In the genomic region with DNA sequence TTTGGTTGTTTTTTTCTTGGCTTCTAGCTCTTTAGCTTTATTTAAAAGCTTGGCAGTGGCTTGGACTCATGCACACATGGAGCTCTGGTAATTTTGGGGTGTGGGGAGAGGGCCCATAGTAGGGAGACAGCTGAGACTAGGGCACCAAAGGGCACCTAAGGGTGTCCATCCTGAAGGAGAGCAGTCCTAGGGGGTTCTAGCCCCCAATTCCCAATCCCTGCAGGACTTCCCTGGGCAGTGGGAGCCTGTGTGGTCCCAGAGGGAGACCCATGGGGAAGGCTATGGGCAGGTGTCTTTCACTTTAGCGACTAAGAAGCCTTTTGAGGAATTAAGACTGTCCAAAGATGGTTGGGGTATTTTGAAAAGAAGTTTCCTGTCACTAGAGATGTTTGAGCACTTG, we compare ENCODE assay signal across 25 cellular contexts. TPM values are rescaled to one million over a fixed set of nuclear protein-coding genes. Genes with fewer than 3 reads are reported as not detected.
DNase-seq lines count a peak whose midpoint lies in the region; ATAC-seq and TF ChIP-seq lines count a peak whose summit lies in the region.
"Had no signal": no experiment of that assay in that cellular context is flagged by ENCODE, and none has a peak within 500 bp of the region (broad histone marks: within the 10 kb centered on the region; RNA-seq: fewer than 3 reads in every experiment).

No MANE protein-coding gene starts in this region.

- H3K4me3 Mint-ChIP-seq in endodermal cell: no peak overlapping the region
- H3K4me3 Mint-ChIP-seq: activated T-cell treated with anti-CD3 and anti-CD28 coated beads, Interleukin-2, amount 50 U/mL, for 72 hours; brain; HFFc6; stimulated activated naive CD8-positive, alpha-beta T cell treated with anti-CD3 and anti-CD28 coated beads, Interleukin-15, amount 100 ng/mL, for 72 hours had no signal

- ATAC-seq in upper lobe of left lung (ENCODE audit: low FRiP score in 2 of 2) (no peak), HG03442 (IDR thresholded peaks at IDR 0.05; ENCODE audit: unreplicated experiment) (no peak)
- ATAC-seq: activated CD4-positive, CD25-positive, alpha-beta regulatory T cell treated with anti-CD3 and anti-CD28 coated beads, Interleukin-2, amount 50 U/mL, for 24 hours; activated T-cell treated with anti-CD3 and anti-CD28 coated beads, Interleukin-2, amount 50 U/mL, for 72 hours; SK-N-SH treated with all-trans-retinoic acid at 6 μM for 48 hours; stimulated activated naive CD8-positive, alpha-beta T cell treated with anti-CD3 and anti-CD28 coated beads, Interleukin-15, amount 100 ng/mL, for 72 hours had no signal

- peak overlapping the region in 1 of 4 donors; percentile 23 for H3K4me3 ChIP-seq in adrenal gland
- no peak overlapping the region for H3K4me3 ChIP-seq in endodermal cell (ENCODE audit: low read length)
- no peak overlapping the region for H3K4me3 ChIP-seq in prostate gland
- H3K4me3 ChIP-seq in upper lobe of left lung: peak overlapping the region in 2 of 4 donors; percentile 5 to 51

- intact Hi-C loops in adrenal gland (cut with DNase I) (no loop called here), prostate gland (cut with DNase I) (no loop called here)

- WGBS in adrenal gland, 4 donors: 67 to 78% (median 73%) methylated on average over 1 of the region's 1 CpG
- WGBS in endodermal cell (ENCODE audit: insufficient coverage in 1 of 2, insufficient read length in 1 of 2), 2 experiments: 80 to 96% methylated on average over 1 of the region's 1 CpG
- WGBS in prostate gland: 100% methylated on average over 1 of the region's 1 CpG
- 70 to 72% methylated on average over 1 of the region's 1 CpG for WGBS in upper lobe of left lung, 2 donors

- H3K4me1 ChIP-seq in adrenal gland (replicated peaks in 1 of 2): peaks cover 0 to 4% of the 10 kb centered on the region in 2 donors
- H3K4me1 ChIP-seq in endodermal cell (ENCODE audit: control insufficient read depth, insufficient read depth, low read length): peaks cover 4% of the 10 kb centered on the region
- H3K4me1 ChIP-seq in prostate gland (replicated peaks): peaks cover 2% of the 10 kb centered on the region
- peaks cover 47 to 77% (median 59%) of the 10 kb centered on the region in 4 donors for H3K4me1 ChIP-seq in upper lobe of left lung

- peak overlapping the region in 4 of 5 donors; percentile 36 to 93 (median 66) for H3K27ac ChIP-seq in adrenal gland
- H3K27ac ChIP-seq in endodermal cell (ENCODE audit: low read depth, low read length): no peak overlapping the region
- H3K27ac ChIP-seq in prostate gland: peak overlapping the region; percentile 63 to 72
- H3K27ac ChIP-seq in upper lobe of left lung: peak overlapping the region; percentile 89 to 95 (median 91)

- TF ChIP-seq CTCF in adrenal gland (IDR thresholded peaks at IDR 0.05) (no peak), endodermal cell (conservative IDR thresholded peaks at IDR 0.05) (no peak), prostate gland (IDR thresholded peaks at IDR 0.05) (no peak), upper lobe of left lung (IDR thresholded peaks at IDR 0.05) (no peak)

- H3K36me3 Mint-ChIP-seq in endodermal cell (ENCODE audit: low read depth): no peaks in the 10 kb centered on the region
- H3K36me3 Mint-ChIP-seq: brain had no signal

- no peaks in the 10 kb centered on the region for H3K9me3 ChIP-seq in adrenal gland (replicated peaks in 1 of 3)
- H3K9me3 ChIP-seq in endodermal cell (ENCODE audit: control insufficient read depth, low read length): peaks cover 6% of the 10 kb centered on the region
- no peaks in the 10 kb centered on the region for H3K9me3 ChIP-seq in prostate gland
- no peaks in the 10 kb centered on the region for H3K9me3 ChIP-seq in upper lobe of left lung

- H3K27me3 Mint-ChIP-seq in endodermal cell (ENCODE audit: insufficient read depth): peaks cover 23% of the 10 kb centered on the region
- H3K27me3 Mint-ChIP-seq: brain, progenitor cell of endocrine pancreas had no signal

- H3K4me1 Mint-ChIP-seq in endodermal cell: peaks cover 7% of the 10 kb centered on the region
- H3K4me1 Mint-ChIP-seq: brain; stimulated activated naive CD8-positive, alpha-beta T cell treated with anti-CD3 and anti-CD28 coated beads, Interleukin-15, amount 100 ng/mL, for 72 hours had no signal

- H3K36me3 ChIP-seq in adrenal gland (replicated peaks in 1 of 2) (no peaks in the 10 kb centered on the region), endodermal cell (ENCODE audit: control insufficient read depth, insufficient read depth, low read length) (no peaks in the 10 kb centered on the region), prostate gland (no peaks in the 10 kb centered on the region), upper lobe of left lung (peaks cover 0 to under 1% (median 0%) of the 10 kb centered on the region in 4 donors)

- no peak overlapping the region for H3K9ac ChIP-seq in endodermal cell (ENCODE audit: extremely low read depth, low read length, poor library complexity, severe bottlenecking)

- H3K9me3 Mint-ChIP-seq in endodermal cell: peaks cover 7% of the 10 kb centered on the region
- H3K9me3 Mint-ChIP-seq: stimulated activated naive CD8-positive, alpha-beta T cell treated with anti-CD3 and anti-CD28 coated beads, Interleukin-15, amount 100 ng/mL, for 72 hours had no signal

- DNase-seq in adrenal gland (no peak), endodermal cell (peak; percentile 20), prostate gland (ENCODE audit: low spot score) (no peak), upper lobe of left lung (no peak), ureter (ENCODE audit: low spot score) (no peak)
- no peak for DNase-seq in activated T-cell treated with anti-CD3 and anti-CD28 coated beads, Interleukin-2, amount 50 U/mL, for 1 hour
- DNase-seq: activated CD8-positive, alpha-beta memory T cell treated with anti-CD3 and anti-CD28 coated beads for 24 hours; activated naive CD4-positive, alpha-beta T cell treated with anti-CD3 and anti-CD28 coated beads, Interleukin-2, amount 50 U/mL, for 16 hours; activated T-cell treated with anti-CD3 and anti-CD28 coated beads, Interleukin-2, amount 50 U/mL, for 72 hours; cortex of kidney; HFFc6; Kasumi-1; NCI-H1092; NCI-H2081 treated with DMSO at 0.1 percent for 48 hours; NK-92 treated with Interleukin-12 subunit alpha and Interleukin-12 subunit beta, amount 100 ng/mL, for 24 hours; stimulated activated CD4-positive, alpha-beta T cell treated with anti-CD3 and anti-CD28 coated beads, Interleukin-4, amount 100 ng/mL, for 1 hour; stimulated activated naive CD8-positive, alpha-beta T cell treated with anti-CD3 and anti-CD28 coated beads, Interleukin-15, amount 100 ng/mL, for 72 hours had no signal

- no peak overlapping the region for H3K27ac Mint-ChIP-seq in endodermal cell
- H3K27ac Mint-ChIP-seq: activated T-cell treated with anti-CD3 and anti-CD28 coated beads, Interleukin-2, amount 50 U/mL, for 72 hours; brain; HFFc6; progenitor cell of endocrine pancreas had no signal

- no peak for TF ChIP-seq EP300 in upper lobe of left lung (IDR thresholded peaks at IDR 0.05)

- H3K27me3 ChIP-seq in adrenal gland: no peaks in the 10 kb centered on the region
- peaks cover 15% of the 10 kb centered on the region for H3K27me3 ChIP-seq in endodermal cell (ENCODE audit: control insufficient read depth, insufficient read depth, low read length, poor library complexity, severe bottlenecking)
- no peaks in the 10 kb centered on the region for H3K27me3 ChIP-seq in prostate gland (replicated peaks; ENCODE audit: insufficient read depth)
- H3K27me3 ChIP-seq in upper lobe of left lung: no peaks in the 10 kb centered on the region

- no peak for TF ChIP-seq POLR2A in adrenal gland (IDR thresholded peaks at IDR 0.05)
- no peak for TF ChIP-seq POLR2A in prostate gland (IDR thresholded peaks at IDR 0.05)
- TF ChIP-seq POLR2A in upper lobe of left lung (IDR thresholded peaks at IDR 0.05): no peak

RNA-seq across cellular contexts. Expression of a gene that starts 6.9 kb away (rescaled TPM):
- total RNA-seq in adrenal gland (10 to 100 TPM in 4 of 8 donors, 1 to 10 TPM in 3, under 1 TPM in 1; 0.52 to 15.1 (median 8.9) TPM), endodermal cell (1 to 10 TPM in 1 of 2 donors, under 1 TPM in 1; 0.92 to 2.0 TPM), prostate gland (10 to 100 TPM; 41.4 to 73.3 TPM), upper lobe of left lung (1,000 to 10,000 TPM in 1 of 6 donors, 100 to 1,000 TPM in 5; 211 to 1,043 (median 640) TPM), ureter (358 TPM)
- 10 to 100 TPM in 1 of 3 donors, 1 to 10 TPM in 2; 3.4 to 12.7 (median 3.6) TPM for polyA plus RNA-seq in adrenal gland
- 0.36 TPM for polyA plus RNA-seq in endodermal cell (2013, experiment 1 of 2)
- not detected for polyA plus RNA-seq in endodermal cell (2013, experiment 2 of 2)
- total RNA-seq: activated T-cell treated with anti-CD3 and anti-CD28 coated beads, Interleukin-2, amount 50 U/mL, for 72 hours; fibroblast of villous mesenchyme; HFFc6; NCI-H460; progenitor cell of endocrine pancreas had no signal
- polyA plus RNA-seq: neural cell had no signal
